ENCODE assay signal across 19 cellular contexts in the genomic region with DNA sequence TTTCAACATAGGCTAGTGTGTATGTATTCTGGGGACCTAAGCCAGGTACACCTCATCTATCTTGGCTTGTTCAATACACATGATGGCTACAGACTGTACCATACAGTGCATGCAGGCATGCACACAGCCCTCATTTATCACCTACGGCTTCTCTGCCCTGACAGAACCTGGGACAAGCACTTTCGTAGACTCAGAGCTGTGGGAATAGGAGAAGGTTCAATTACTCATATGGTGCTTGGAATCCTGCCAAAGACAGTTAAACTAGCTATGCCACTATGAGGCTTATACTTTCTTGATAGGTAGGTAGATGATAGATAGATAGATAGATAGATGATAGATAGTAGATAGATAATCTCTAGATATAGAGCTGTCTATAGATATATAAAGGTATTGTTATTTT.
DNase-seq lines count a peak whose midpoint lies in the region; ATAC-seq and TF ChIP-seq lines count a peak whose summit lies in the region.
"Had no signal": no experiment of that assay in that cellular context is flagged by ENCODE, and none has a peak within 500 bp of the region (broad histone marks: within the 10 kb centered on the region; RNA-seq: fewer than 3 reads in every experiment).

No MANE protein-coding gene starts in this region.

- no peaks in the 10 kb centered on the region for H3K36me3 ChIP-seq in mucosa of descending colon (ENCODE audit: low read depth)
- H3K36me3 ChIP-seq: esophagus squamous epithelium, heart right ventricle, pancreas, SJSA1, tibial nerve had no signal

- no peaks in the 10 kb centered on the region for H3K4me1 ChIP-seq in mucosa of descending colon (ENCODE audit: low read depth)
- H3K4me1 ChIP-seq: esophagus squamous epithelium, heart right ventricle, pancreas, SJSA1, tibial nerve had no signal

- no peaks in the 10 kb centered on the region for H3K9me3 ChIP-seq in mucosa of descending colon
- H3K9me3 ChIP-seq: esophagus squamous epithelium, pancreas, SJSA1, tibial nerve had no signal

- ATAC-seq in HG02571 (IDR thresholded peaks at IDR 0.05; ENCODE audit: unreplicated experiment) (no peak), mucosa of descending colon (no peak), GM18873 (IDR thresholded peaks at IDR 0.05; ENCODE audit: low FRiP score, unreplicated experiment) (no peak)
- ATAC-seq: heart right ventricle; pancreas; stimulated activated effector memory CD8-positive, alpha-beta T cell treated with anti-CD3 and anti-CD28 coated beads, Interleukin-12 subunit alpha, Interleukin-12 subunit beta, amount 100 ng/mL, for 72 hours had no signal

- H3K4me3 ChIP-seq in mucosa of descending colon = no peak overlapping the region
- H3K4me3 ChIP-seq: esophagus squamous epithelium, heart right ventricle, pancreas, SJSA1, tibial nerve had no signal

- TF ChIP-seq CTCF in mucosa of descending colon (IDR thresholded peaks at IDR 0.05) = no peak

- intact Hi-C loops in mucosa of descending colon (cut with DNase I, micrococcal nuclease) = no loop called here

- DNase-seq in DMS 273 (lab: John Stamatoyannopoulos, UW; ENCODE audit: unreplicated experiment) (peak; percentile 0), DMS 273 treated with DMSO at 0.1 percent for 48 hours (lab: John Stamatoyannopoulos, UW) (no peak), NCI-H2081 treated with DMSO at 0.1 percent for 48 hours (lab: John Stamatoyannopoulos, UW) (peak; percentile 53), NCI-H82 treated with DMSO at 0.1 percent for 48 hours (lab: John Stamatoyannopoulos, UW; ENCODE audit: unreplicated experiment) (peak; percentile 9), kidney tubule cell (ENCODE audit: low spot score) (peak; percentile 33), mucosa of descending colon (no peak)
- DNase-seq: activated CD4-positive, alpha-beta T cell treated with anti-CD3 and anti-CD28 coated beads for 48 hours; activated CD8-positive, alpha-beta memory T cell treated with anti-CD3 and anti-CD28 coated beads, Interleukin-2, amount 50 U/mL, for 48 hours; esophagus squamous epithelium; heart right ventricle; kidney; pancreas; small intestine; T1000 had no signal

Comparison
In these comparisons a context has a peak if more than half of its experiments do, and no peak if none do; other contexts are left out.
1. DNase-seq: peak in DMS 273 (single experiment), NCI-H2081 treated with DMSO at 0.1 percent for 48 hours (single experiment), NCI-H82 treated with DMSO at 0.1 percent for 48 hours (single experiment) and kidney tubule cell (single experiment); none in DMS 273 treated with DMSO at 0.1 percent for 48 hours (single experiment) and mucosa of descending colon (0 of 3).